14 cellular contexts compared by ENCODE assay signal in the genomic region with DNA sequence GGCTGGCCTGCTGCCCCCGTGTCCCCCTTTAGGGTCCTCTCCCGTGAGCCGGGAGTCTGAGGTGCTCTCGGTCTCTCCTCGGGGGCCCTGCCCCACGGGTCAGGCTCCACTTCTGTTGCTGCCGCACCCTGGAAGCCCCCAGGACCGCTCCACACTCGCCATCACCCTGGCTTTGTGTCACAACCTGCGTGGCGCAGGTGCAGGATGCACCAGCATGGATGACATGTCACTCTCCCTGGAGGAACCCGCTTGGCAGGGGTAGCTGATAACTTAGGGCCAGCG. TPM values are rescaled to one million over a fixed set of nuclear protein-coding genes. Genes with fewer than 3 reads are reported as not detected.
"Had no signal": no experiment of that assay in that cellular context is flagged by ENCODE, and none has a peak within 500 bp of the region (broad histone marks: within the 10 kb centered on the region; RNA-seq: fewer than 3 reads in every experiment).

No MANE protein-coding gene starts in this region.

- ATAC-seq: activated T-helper 17 cell treated with anti-CD3 and anti-CD28 coated beads, Interleukin-2, amount 50 U/mL, for 72 hours; lower lobe of right lung had no signal

- H3K4me1 ChIP-seq: lower lobe of right lung had no signal

- H3K27me3 ChIP-seq: suprapubic skin, upper lobe of left lung had no signal

- H3K9me3 ChIP-seq: esophagus squamous epithelium, lower lobe of right lung, suprapubic skin, upper lobe of left lung had no signal

- H3K4me3 Mint-ChIP-seq: nephron progenitor cell had no signal

- H3K4me3 ChIP-seq: esophagus squamous epithelium, lower lobe of right lung, SK-N-MC, suprapubic skin, upper lobe of left lung had no signal

- H3K27me3 Mint-ChIP-seq: activated T-helper 17 cell treated with anti-CD3 and anti-CD28 coated beads, Interleukin-2, amount 50 U/mL, for 72 hours had no signal

- H3K9me3 Mint-ChIP-seq: activated T-helper 17 cell treated with anti-CD3 and anti-CD28 coated beads, Interleukin-2, amount 50 U/mL, for 72 hours; nephron progenitor cell had no signal

- DNase-seq: activated CD4-positive, alpha-beta T cell treated with anti-CD3 and anti-CD28 coated beads, Interleukin-2, amount 50 U/mL, for 1 hour; activated naive CD4-positive, alpha-beta T cell treated with Interleukin-2 at 50 U/mL for 16 hours; esophagus squamous epithelium; glutamatergic neuron; lower lobe of right lung; nephron progenitor cell; stimulated activated CD4-positive, alpha-beta T cell treated with anti-CD3 and anti-CD28 coated beads, Interleukin-15, amount 100 ng/mL, for 24 hours; stimulated activated CD4-positive, alpha-beta T cell treated with anti-CD3 and anti-CD28 coated beads, Interleukin-4, amount 100 ng/mL, for 1 hour; stimulated activated naive CD4-positive, alpha-beta T cell treated with Interleukin-2 at 50 U/mL for 16 hours; T-helper 9 cell had no signal

- H3K27ac Mint-ChIP-seq: nephron progenitor cell had no signal

- H3K27ac ChIP-seq: lower lobe of right lung, SK-N-MC, suprapubic skin, upper lobe of left lung had no signal

- H3K36me3 ChIP-seq: esophagus squamous epithelium, lower lobe of right lung, suprapubic skin, upper lobe of left lung had no signal

RNA-seq across cellular contexts. Expression of gene ARHGEF4, which starts 10.8 kb away (rescaled TPM):
- total RNA-seq: activated T-helper 17 cell treated with anti-CD3 and anti-CD28 coated beads, Interleukin-2, amount 50 U/mL, for 72 hours had no signal
